ENCODE assay signal across 8 cellular contexts in genomic region chr1:1349256-1350012, GRCh38. TPM values are rescaled to one million over a fixed set of nuclear protein-coding genes. Genes with fewer than 3 reads are reported as not detected.
A peak's percentile ranks its signal among the peaks of the same experiment; 100 is the strongest.
DNase-seq lines count a peak whose midpoint lies in the region; ATAC-seq and TF ChIP-seq lines count a peak whose summit lies in the region.

DVL1 (minus strand) TSS chr1:1349418; CDS start chr1:1349065, 353 bp downstream.

- ATAC-seq in HG02798 (IDR thresholded peaks at IDR 0.05; ENCODE audit: poor library complexity, unreplicated experiment): peak; percentile 70
- peak; percentile 63 for ATAC-seq in mucosa of descending colon

- intact Hi-C loops in mucosa of descending colon (cut with DNase I, micrococcal nuclease): no loop called here

- DNase-seq in NCI-H2081 (lab: John Stamatoyannopoulos, UW): peak; percentile 47 to 55
- DNase-seq in NCI-H2081 treated with DMSO at 0.1 percent for 48 hours (lab: John Stamatoyannopoulos, UW): no peak
- DNase-seq in NCI-H510A treated with DMSO at 0.1 percent for 48 hours (lab: John Stamatoyannopoulos, UW): peak; percentile 86
- DNase-seq in activated T-cell treated with anti-CD3 and anti-CD28 coated beads for 24 hours (ENCODE audit: low read depth): peak; percentile 50
- DNase-seq in epithelial cell of esophagus (ENCODE audit: low read depth): peak; percentile 58
- DNase-seq in mucosa of descending colon: peak; percentile 72 to 84 (median 82)
- peak; percentile 77 for DNase-seq in stimulated activated CD8-positive, alpha-beta memory T cell treated with anti-CD3 and anti-CD28 coated beads, Interleukin-4, amount 100 ng/mL, for 48 hours

- H3K4me3 ChIP-seq in epithelial cell of esophagus (ENCODE audit: low read length): peak within 1 kb of the TSS; percentile 73
- peak within 1 kb of the TSS; percentile 65 for H3K4me3 ChIP-seq in mucosa of descending colon

- no peaks in the 10 kb centered on the region for H3K36me3 ChIP-seq in mucosa of descending colon (ENCODE audit: low read depth)

- TF ChIP-seq CTCF in epithelial cell of esophagus (IDR thresholded peaks at IDR 0.05; ENCODE audit: insufficient read depth, low read depth, low read length, missing control alignments) (peak; percentile 48), mucosa of descending colon (IDR thresholded peaks at IDR 0.05) (no peak)

- H3K9me3 ChIP-seq in mucosa of descending colon: no peaks in the 10 kb centered on the region

- H3K4me1 ChIP-seq in mucosa of descending colon (ENCODE audit: low read depth): peaks cover 34% of the 10 kb centered on the region

RNA-seq across cellular contexts. Expression of gene DVL1, which starts in this region (rescaled TPM):
- total RNA-seq in mucosa of descending colon: 10 to 100 TPM; 51.7 to 95.3 (median 73.1) TPM
